ENCODE assay signal across 8 cellular contexts in the genomic region with DNA sequence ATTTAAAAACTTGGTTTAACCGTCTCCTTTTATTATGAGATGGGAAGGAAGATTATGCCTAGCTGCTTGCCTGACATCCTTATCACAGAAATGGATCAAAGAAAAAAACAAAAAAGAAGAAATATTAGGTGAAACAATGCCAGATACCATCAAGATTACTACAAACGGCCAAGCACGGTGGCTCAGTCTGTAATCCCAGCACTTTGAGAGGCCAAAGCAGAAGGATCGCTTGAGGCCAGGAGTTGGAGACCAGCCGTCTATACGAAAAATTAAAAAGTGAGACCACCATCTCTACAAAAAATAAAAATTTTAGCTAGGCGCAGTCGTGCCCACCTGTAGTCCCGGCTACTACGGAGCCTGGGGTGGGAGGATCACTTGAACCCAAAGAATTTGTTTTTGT. TPM values are rescaled to one million over a fixed set of nuclear protein-coding genes. Genes with fewer than 3 reads are reported as not detected.
A peak's percentile ranks its signal among the peaks of the same experiment; 100 is the strongest.
DNase-seq lines count a peak whose midpoint lies in the region; ATAC-seq and TF ChIP-seq lines count a peak whose summit lies in the region.

No MANE protein-coding gene starts in this region.

- no peak overlapping the region for H3K27ac ChIP-seq in CD4-positive, CD25-positive, alpha-beta regulatory T cell (ENCODE audit: insufficient read depth, low read length, poor library complexity, severe bottlenecking)
- peak overlapping the region in 56 of 59 donors; percentile 7 to 99 (median 96) for H3K27ac ChIP-seq in dorsolateral prefrontal cortex
- H3K27ac ChIP-seq in neural progenitor cell, result no peak overlapping the region

- H3K36me3 Mint-ChIP-seq in CD4-positive, CD25-positive, alpha-beta regulatory T cell, result peaks cover 9% of the 10 kb centered on the region
- peaks cover 15% of the 10 kb centered on the region for H3K36me3 Mint-ChIP-seq in neural progenitor cell

- no peak overlapping the region for H2AFZ ChIP-seq in Loucy (ENCODE audit: low read length)
- no peak overlapping the region for H2AFZ ChIP-seq in neural progenitor cell (replicated peaks)

- peak overlapping the region; percentile 80 for H3K4me3 ChIP-seq in CD4-positive, CD25-positive, alpha-beta regulatory T cell (ENCODE audit: low read depth, low read length)
- H3K4me3 ChIP-seq in Loucy (ENCODE audit: low read length, poor library complexity, severe bottlenecking) (peak overlapping the region; percentile 95), dorsolateral prefrontal cortex (peak overlapping the region; percentile 62 to 98 (median 93)), neural progenitor cell (peak overlapping the region; percentile 99)

- H3K4me2 ChIP-seq in Loucy (ENCODE audit: low read depth, low read length, poor library complexity, severe bottlenecking) (peak overlapping the region; percentile 90), neural progenitor cell (peak overlapping the region; percentile 94)

- peaks cover 50% of the 10 kb centered on the region for H3K4me1 ChIP-seq in CD4-positive, CD25-positive, alpha-beta regulatory T cell (ENCODE audit: control insufficient read depth, insufficient read depth, low read length, poor library complexity, severe bottlenecking)
- H3K4me1 ChIP-seq in Loucy (ENCODE audit: insufficient read depth, low read length, poor library complexity, severe bottlenecking) (peaks cover 62% of the 10 kb centered on the region), neural progenitor cell (peaks cover 42% of the 10 kb centered on the region)

- ATAC-seq in CD4-positive, CD25-positive, alpha-beta regulatory T cell (ENCODE audit: low read depth in 2 of 2), result no peak

- H4K20me1 ChIP-seq in Loucy (ENCODE audit: insufficient read depth, low read length, poor library complexity, severe bottlenecking) (peaks cover 66% of the 10 kb centered on the region), neural progenitor cell (ENCODE audit: low read depth) (peaks cover 63% of the 10 kb centered on the region)

- H3K79me2 ChIP-seq in Loucy (ENCODE audit: insufficient read depth, low read length), result peaks cover 67% of the 10 kb centered on the region
- peaks cover 68% of the 10 kb centered on the region for H3K79me2 ChIP-seq in neural progenitor cell (ENCODE audit: low read depth)

- H3K9me2 ChIP-seq in Loucy (replicated peaks; ENCODE audit: low read depth, low read length), result no peaks in the 10 kb centered on the region

- peaks cover 5% of the 10 kb centered on the region for H3K27me3 Mint-ChIP-seq in CD4-positive, CD25-positive, alpha-beta regulatory T cell
- H3K27me3 Mint-ChIP-seq in neural progenitor cell (ENCODE audit: insufficient read depth, low read depth), result peaks cover 7% of the 10 kb centered on the region

- H3F3A ChIP-seq in Loucy (ENCODE audit: low read depth) (no peaks in the 10 kb centered on the region), neural progenitor cell (ENCODE audit: low read depth) (peaks cover 48% of the 10 kb centered on the region)

- intact Hi-C loops in dorsolateral prefrontal cortex (cut with DNase I), result loop anchor here (2.0 to 10.0 kb wide), 7 partner anchors 53 to 435 kb away; partner anchors contain the start of genes OCIAD1 (in 1 of the 2), OCIAD2 (in 1 of the 2) and SLAIN2 (in 1 of the 2)

- TF ChIP-seq CTCF in Loucy (conservative IDR thresholded peaks at IDR 0.05; ENCODE audit: low read length) (no peak), dorsolateral prefrontal cortex (IDR thresholded peaks at IDR 0.05 in 54 of 56, conservative IDR thresholded peaks at IDR 0.05 in 2 of 56; ENCODE audit: low read depth in 1 of 56, partially characterized antibody in 56 of 56) (no peak), neural progenitor cell (IDR thresholded peaks at IDR 0.05) (no peak)

- peak overlapping the region; percentile 89 to 97 (median 92) for H3K4me3 Mint-ChIP-seq in CD4-positive, CD25-positive, alpha-beta regulatory T cell
- peak overlapping the region; percentile 96 for H3K4me3 Mint-ChIP-seq in neural progenitor cell

- peak overlapping the region; percentile 84 for H3K9ac ChIP-seq in Loucy (ENCODE audit: low read depth, low read length, poor library complexity, severe bottlenecking)
- H3K9ac ChIP-seq in neural progenitor cell, result peak overlapping the region; percentile 92

- H3K27ac Mint-ChIP-seq in CD4-positive, CD25-positive, alpha-beta regulatory T cell, result peak overlapping the region in 1 of 3 donors; percentile 86
- H3K27ac Mint-ChIP-seq in neural progenitor cell, result peak overlapping the region; percentile 97

- no peaks in the 10 kb centered on the region for H3K9me3 Mint-ChIP-seq in CD4-positive, CD25-positive, alpha-beta regulatory T cell
- no peaks in the 10 kb centered on the region for H3K9me3 Mint-ChIP-seq in neural progenitor cell

- no peaks in the 10 kb centered on the region for H3K27me3 ChIP-seq in CD4-positive, CD25-positive, alpha-beta regulatory T cell (ENCODE audit: control insufficient read depth, insufficient read depth, low read length)
- H3K27me3 ChIP-seq in Loucy (ENCODE audit: insufficient read depth, low read length, poor library complexity, severe bottlenecking) (no peaks in the 10 kb centered on the region), dorsolateral prefrontal cortex (no peaks in the 10 kb centered on the region), neural progenitor cell (no peaks in the 10 kb centered on the region)

- no peaks in the 10 kb centered on the region for H3K36me3 ChIP-seq in CD4-positive, CD25-positive, alpha-beta regulatory T cell (ENCODE audit: control insufficient read depth, insufficient read depth, low read length)
- H3K36me3 ChIP-seq in Loucy (ENCODE audit: insufficient read depth, low read length), result no peaks in the 10 kb centered on the region
- H3K36me3 ChIP-seq in neural progenitor cell, result no peaks in the 10 kb centered on the region

- DNase-seq in CD4-positive, CD25-positive, alpha-beta regulatory T cell, result no peak
- DNase-seq in dorsolateral prefrontal cortex (no peak), neural progenitor cell (ENCODE audit: low spot score) (no peak), islet precursor cell (no peak), SW480 (ENCODE audit: low spot score) (no peak), OCI-M2 (lab: John Stamatoyannopoulos, UW; ENCODE audit: unreplicated experiment) (no peak), NCI-H748 treated with DMSO at 0.1 percent for 48 hours (lab: John Stamatoyannopoulos, UW) (no peak)

- H3K4me1 Mint-ChIP-seq in CD4-positive, CD25-positive, alpha-beta regulatory T cell, result peaks cover 23 to 73% (median 55%) of the 10 kb centered on the region in 4 donors
- peaks cover 43% of the 10 kb centered on the region for H3K4me1 Mint-ChIP-seq in neural progenitor cell

- no peaks in the 10 kb centered on the region for H3K9me3 ChIP-seq in CD4-positive, CD25-positive, alpha-beta regulatory T cell (ENCODE audit: control insufficient read depth in 2 of 2, low read length in 2 of 2)
- H3K9me3 ChIP-seq in Loucy (ENCODE audit: insufficient read depth, low read depth, low read length) (no peaks in the 10 kb centered on the region), neural progenitor cell (ENCODE audit: low read depth) (no peaks in the 10 kb centered on the region)

RNA-seq across cellular contexts. Expression of gene FRYL, which starts 2.3 kb away (rescaled TPM):
- total RNA-seq in CD4-positive, CD25-positive, alpha-beta regulatory T cell, result 135 TPM
- 10 to 100 TPM; 27.5 to 34.3 (median 31.2) TPM for polyA plus RNA-seq in CD4-positive, CD25-positive, alpha-beta regulatory T cell
- total RNA-seq in dorsolateral prefrontal cortex (100 to 1,000 TPM in 104 of 120 experiments, 10 to 100 TPM in 16; 57.6 to 345 (median 151) TPM), neural progenitor cell (ENCODE audit: low replicate concordance) (62.8 and 70.5 TPM in 2 replicates)

RNA-seq across cellular contexts. Expression of gene OCIAD1, which starts 53.1 kb away (rescaled TPM):
- 72.2 TPM for total RNA-seq in CD4-positive, CD25-positive, alpha-beta regulatory T cell
- 100 to 1,000 TPM; 139 to 185 (median 155) TPM for polyA plus RNA-seq in CD4-positive, CD25-positive, alpha-beta regulatory T cell
- total RNA-seq in dorsolateral prefrontal cortex, result 100 to 1,000 TPM; 135 to 352 (median 263) TPM
- 162 and 260 TPM in 2 replicates for total RNA-seq in neural progenitor cell (ENCODE audit: low replicate concordance)

Comparison
In these comparisons a context has a peak if more than half of its experiments do, and no peak if none do; other contexts are left out.
1. H3K27ac ChIP-seq: peak in dorsolateral prefrontal cortex (56 of 59); none in CD4-positive, CD25-positive, alpha-beta regulatory T cell (single experiment) and neural progenitor cell (single experiment).
2. Peak in every context shown above with its lines, with median percentiles within 50 percentile points of each other: H3K4me3 ChIP-seq.